Comparison of ENCODE assay signal across 1 cellular context in genomic region chr14:71985538-71986234, GRCh38.
TF ChIP-seq lines count a peak whose summit lies in the region.

No MANE protein-coding gene starts in this region.

TF ChIP-seq in GM23338, 12 proteins besides CTCF, POLR2A, EP300 and RAD21:
- TF ChIP-seq, protein P1, sequence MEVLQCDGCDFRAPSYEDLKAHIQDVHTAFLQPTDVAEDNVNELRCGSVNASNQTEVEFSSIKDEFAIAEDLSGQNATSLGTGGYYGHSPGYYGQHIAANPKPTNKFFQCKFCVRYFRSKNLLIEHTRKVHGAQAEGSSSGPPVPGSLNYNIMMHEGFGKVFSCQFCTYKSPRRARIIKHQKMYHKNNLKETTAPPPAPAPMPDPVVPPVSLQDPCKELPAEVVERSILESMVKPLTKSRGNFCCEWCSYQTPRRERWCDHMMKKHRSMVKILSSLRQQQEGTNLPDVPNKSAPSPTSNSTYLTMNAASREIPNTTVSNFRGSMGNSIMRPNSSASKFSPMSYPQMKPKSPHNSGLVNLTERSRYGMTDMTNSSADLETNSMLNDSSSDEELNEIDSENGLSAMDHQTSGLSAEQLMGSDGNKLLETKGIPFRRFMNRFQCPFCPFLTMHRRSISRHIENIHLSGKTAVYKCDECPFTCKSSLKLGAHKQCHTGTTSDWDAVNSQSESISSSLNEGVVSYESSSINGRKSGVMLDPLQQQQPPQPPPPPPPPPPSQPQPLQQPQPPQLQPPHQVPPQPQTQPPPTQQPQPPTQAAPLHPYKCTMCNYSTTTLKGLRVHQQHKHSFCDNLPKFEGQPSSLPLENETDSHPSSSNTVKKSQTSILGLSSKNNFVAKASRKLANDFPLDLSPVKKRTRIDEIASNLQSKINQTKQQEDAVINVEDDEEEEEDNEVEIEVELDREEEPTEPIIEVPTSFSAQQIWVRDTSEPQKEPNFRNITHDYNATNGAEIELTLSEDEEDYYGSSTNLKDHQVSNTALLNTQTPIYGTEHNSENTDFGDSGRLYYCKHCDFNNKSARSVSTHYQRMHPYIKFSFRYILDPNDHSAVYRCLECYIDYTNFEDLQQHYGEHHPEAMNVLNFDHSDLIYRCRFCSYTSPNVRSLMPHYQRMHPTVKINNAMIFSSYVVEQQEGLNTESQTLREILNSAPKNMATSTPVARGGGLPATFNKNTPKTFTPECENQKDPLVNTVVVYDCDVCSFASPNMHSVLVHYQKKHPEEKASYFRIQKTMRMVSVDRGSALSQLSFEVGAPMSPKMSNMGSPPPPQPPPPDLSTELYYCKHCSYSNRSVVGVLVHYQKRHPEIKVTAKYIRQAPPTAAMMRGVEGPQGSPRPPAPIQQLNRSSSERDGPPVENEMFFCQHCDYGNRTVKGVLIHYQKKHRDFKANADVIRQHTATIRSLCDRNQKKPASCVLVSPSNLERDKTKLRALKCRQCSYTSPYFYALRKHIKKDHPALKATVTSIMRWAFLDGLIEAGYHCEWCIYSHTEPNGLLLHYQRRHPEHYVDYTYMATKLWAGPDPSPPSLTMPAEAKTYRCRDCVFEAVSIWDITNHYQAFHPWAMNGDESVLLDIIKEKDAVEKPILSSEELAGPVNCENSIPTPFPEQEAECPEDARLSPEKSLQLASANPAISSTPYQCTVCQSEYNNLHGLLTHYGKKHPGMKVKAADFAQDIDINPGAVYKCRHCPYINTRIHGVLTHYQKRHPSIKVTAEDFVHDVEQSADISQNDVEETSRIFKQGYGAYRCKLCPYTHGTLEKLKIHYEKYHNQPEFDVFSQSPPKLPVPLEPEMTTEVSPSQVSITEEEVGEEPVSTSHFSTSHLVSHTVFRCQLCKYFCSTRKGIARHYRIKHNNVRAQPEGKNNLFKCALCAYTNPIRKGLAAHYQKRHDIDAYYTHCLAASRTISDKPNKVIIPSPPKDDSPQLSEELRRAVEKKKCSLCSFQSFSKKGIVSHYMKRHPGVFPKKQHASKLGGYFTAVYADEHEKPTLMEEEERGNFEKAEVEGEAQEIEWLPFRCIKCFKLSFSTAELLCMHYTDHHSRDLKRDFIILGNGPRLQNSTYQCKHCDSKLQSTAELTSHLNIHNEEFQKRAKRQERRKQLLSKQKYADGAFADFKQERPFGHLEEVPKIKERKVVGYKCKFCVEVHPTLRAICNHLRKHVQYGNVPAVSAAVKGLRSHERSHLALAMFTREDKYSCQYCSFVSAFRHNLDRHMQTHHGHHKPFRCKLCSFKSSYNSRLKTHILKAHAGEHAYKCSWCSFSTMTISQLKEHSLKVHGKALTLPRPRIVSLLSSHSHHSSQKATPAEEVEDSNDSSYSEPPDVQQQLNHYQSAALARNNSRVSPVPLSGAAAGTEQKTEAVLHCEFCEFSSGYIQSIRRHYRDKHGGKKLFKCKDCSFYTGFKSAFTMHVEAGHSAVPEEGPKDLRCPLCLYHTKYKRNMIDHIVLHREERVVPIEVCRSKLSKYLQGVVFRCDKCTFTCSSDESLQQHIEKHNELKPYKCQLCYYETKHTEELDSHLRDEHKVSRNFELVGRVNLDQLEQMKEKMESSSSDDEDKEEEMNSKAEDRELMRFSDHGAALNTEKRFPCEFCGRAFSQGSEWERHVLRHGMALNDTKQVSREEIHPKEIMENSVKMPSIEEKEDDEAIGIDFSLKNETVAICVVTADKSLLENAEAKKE (CRISPR knock-in tag; IDR thresholded peaks at IDR 0.05): no peak
- TF ChIP-seq JUNB (IDR thresholded peaks at IDR 0.05; ENCODE audit: unreplicated experiment): no peak
- TF ChIP-seq POLR2AphosphoS5 (IDR thresholded peaks at IDR 0.05; ENCODE audit: low read depth): no peak
- no peak for TF ChIP-seq STAT1 (IDR thresholded peaks at IDR 0.05; ENCODE audit: unreplicated experiment)
- no peak for TF ChIP-seq EZH2phosphoT487 (IDR thresholded peaks at IDR 0.05; ENCODE audit: unreplicated experiment)
- no peak for TF ChIP-seq REST (IDR thresholded peaks at IDR 0.05; ENCODE audit: unreplicated experiment)
- no peak for TF ChIP-seq ZNF331 (CRISPR knock-in tag; IDR thresholded peaks at IDR 0.05; ENCODE audit: low read depth)
- no peak for TF ChIP-seq ETS1 (IDR thresholded peaks at IDR 0.05)
